ENCODE assay signal across 18 cellular contexts in genomic region chr9:4295160-4295559, GRCh38.
"Had no signal": no experiment of that assay in that cellular context is flagged by ENCODE, and none has a peak within 500 bp of the region (broad histone marks: within the 10 kb centered on the region; RNA-seq: fewer than 3 reads in every experiment).

No MANE protein-coding gene starts in this region.

- H3K36me3 ChIP-seq: adrenal gland, heart left ventricle, sigmoid colon, upper lobe of left lung had no signal

- H3K9me3 ChIP-seq: adrenal gland, heart left ventricle, sigmoid colon, testis, upper lobe of left lung had no signal

- H3K27me3 ChIP-seq: adrenal gland, sigmoid colon, testis had no signal

- ATAC-seq: activated CD4-positive, CD25-positive, alpha-beta regulatory T cell treated with anti-CD3 and anti-CD28 coated beads, Interleukin-2, amount 50 U/mL, for 24 hours; heart left ventricle; left cardiac atrium; stimulated activated naive B cell treated with anti-CD40 and anti-IgM and Interleukin-4, amounts not matched to agents 10 μg/mL and 1 μg/mL and 100 μg/mL, for 72 hours; T-cell had no signal

- DNase-seq: activated CD4-positive, alpha-beta memory T cell treated with anti-CD3 and anti-CD28 coated beads, Interleukin-2, amount 10 ng/mL, durations not matched to agents 7 days and 5 days; activated CD4-positive, alpha-beta T cell treated with anti-CD3 and anti-CD28 coated beads, Interleukin-2, amount 10 ng/mL, durations not matched to agents 24 days and 14 days; activated gamma-delta T cell treated with Interleukin-2 at 50 U/mL for 16 hours; adrenal gland; cerebellar nuclear complex; heart left ventricle; islet precursor cell; left cardiac atrium; occipital lobe; sigmoid colon; stimulated activated CD4-positive, alpha-beta T cell treated with anti-CD3 and anti-CD28 coated beads, Interleukin-2, amount 100 ng/mL, for 48 hours; stimulated activated CD8-positive, alpha-beta memory T cell treated with anti-CD3 and anti-CD28 coated beads, Interleukin-4, amount 100 ng/mL, for 48 hours; stimulated activated naive B cell treated with anti-CD40 and anti-IgM and Interleukin-4, amounts not matched to agents 10 μg/mL and 1 μg/mL and 100 μg/mL, for 72 hours; T-cell; testis; upper lobe of left lung had no signal

- H3K4me3 ChIP-seq: adrenal gland, heart left ventricle, sigmoid colon, testis, upper lobe of left lung had no signal

- H3K27ac ChIP-seq: adrenal gland, heart left ventricle, upper lobe of left lung, VCaP had no signal
